ENCODE assay signal across 19 cellular contexts in the genomic region with DNA sequence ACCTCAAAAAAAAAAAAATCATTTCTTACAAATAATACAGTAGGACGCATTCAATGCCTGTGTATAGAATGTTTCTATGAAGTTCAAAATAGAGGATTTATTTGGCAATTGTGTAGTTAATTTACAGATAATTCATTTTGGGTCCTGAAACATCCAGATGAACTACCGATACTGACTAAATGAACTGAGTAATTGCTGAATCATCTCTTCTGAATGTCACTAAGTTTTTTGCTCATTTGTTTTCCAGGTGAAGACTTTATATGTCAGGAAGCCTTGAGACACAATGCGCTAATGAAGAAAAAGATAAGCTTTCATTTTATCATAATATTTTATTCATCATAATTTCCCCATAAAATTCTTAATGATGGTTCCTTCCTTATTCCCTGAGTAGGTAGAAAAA. TPM values are rescaled to one million over a fixed set of nuclear protein-coding genes. Genes with fewer than 3 reads are reported as not detected.
DNase-seq lines count a peak whose midpoint lies in the region; ATAC-seq, FAIRE-seq and TF ChIP-seq lines count a peak whose summit lies in the region.
"Had no signal": no experiment of that assay in that cellular context is flagged by ENCODE, and none has a peak within 500 bp of the region (broad histone marks: within the 10 kb centered on the region; RNA-seq: fewer than 3 reads in every experiment).

No MANE protein-coding gene starts in this region.

- H3F3A ChIP-seq in SK-N-SH (replicated peaks; ENCODE audit: insufficient read depth): peaks cover 20% of the 10 kb centered on the region

- ATAC-seq in SK-N-SH treated with all-trans-retinoic acid at 6 μM for 48 hours (no peak), K562 (no peak), HG02642 (IDR thresholded peaks at IDR 0.05; ENCODE audit: poor library complexity, unreplicated experiment) (no peak)

- H3K27ac ChIP-seq in SK-N-SH (ENCODE audit: low read depth in 2 of 2, low read length in 1 of 2) (no peak overlapping the region), HL-60 (replicated peaks) (peak overlapping the region; percentile 36; the same call in 1 of the 2 replicates), K562 (ENCODE audit: extremely low read depth, low read depth, low read length) (no peak overlapping the region), SJCRH30 (no peak overlapping the region)
- H3K27ac ChIP-seq: 22Rv1 had no signal

- no peak overlapping the region for H2AFZ ChIP-seq in SK-N-SH (ENCODE audit: low read depth)
- no peak overlapping the region for H2AFZ ChIP-seq in K562 (ENCODE audit: low read depth, low read length)

- no peak for FAIRE-seq in K562 (lab: Jason Lieb, UNC)
- FAIRE-seq: G401.6, GM12892, H1 had no signal

- H3K4me1 ChIP-seq in SK-N-SH (ENCODE audit: control insufficient read depth in 1 of 2, insufficient read depth in 2 of 2, low read depth in 1 of 2, low read length in 1 of 2): peaks cover 0 to 29% of the 10 kb centered on the region in 2 experiments; a peak in 2 of 4 replicates
- H3K4me1 ChIP-seq in K562 (replicated peaks in 1 of 2; ENCODE audit: control insufficient read depth in 2 of 2, insufficient read depth in 2 of 2, low read length in 2 of 2): no peaks in the 10 kb centered on the region; a peak in 4 of 5 replicates
- peaks cover 3% of the 10 kb centered on the region; the same call in 1 of the 2 replicates for H3K4me1 ChIP-seq in SJCRH30

- H3K9ac ChIP-seq in SK-N-SH: no peak overlapping the region
- H3K9ac ChIP-seq in K562 (ENCODE audit: insufficient read depth in 1 of 2, low read depth in 2 of 2, low read length in 2 of 2): no peak overlapping the region
- H3K9ac ChIP-seq: BLaER1 treated with 17β-estradiol and CSF1 and Interleukin-3, amounts not matched to agents 10 nM and 100 nM had no signal

- H3K9me1 ChIP-seq in K562 (ENCODE audit: control insufficient read depth, insufficient read depth, low read length): no peaks in the 10 kb centered on the region

- no peak overlapping the region for H3K4me3 ChIP-seq in SK-N-SH (ENCODE audit: low read depth in 2 of 2, low read length in 1 of 2)
- H3K4me3 ChIP-seq in HL-60 (replicated peaks; ENCODE audit: insufficient read depth, low read length): no peak overlapping the region
- H3K4me3 ChIP-seq in K562: no peak overlapping the region
- H3K4me3 ChIP-seq in SJCRH30: no peak overlapping the region
- H3K4me3 ChIP-seq: BLaER1 treated with 17β-estradiol and CSF1 and Interleukin-3, amounts not matched to agents 10 nM and 100 nM had no signal

- no peak for TF ChIP-seq POLR2A in K562 (conservative IDR thresholded peaks at IDR 0.05)

- no peak for DNase-seq in SK-N-SH
- no peak for DNase-seq in HL-60 (ENCODE audit: low read depth in 1 of 2, low spot score in 1 of 2)
- DNase-seq in K562 (ENCODE audit: extremely low read depth in 1 of 4, low spot score in 3 of 4): no peak
- peak; percentile 32 for DNase-seq in kidney tubule cell (ENCODE audit: low spot score)
- no peak for DNase-seq in SJCRH30
- DNase-seq in COLO668 (lab: John Stamatoyannopoulos, UW; ENCODE audit: unreplicated experiment): no peak
- DNase-seq: ACHN; Calu3; CD4-positive, CD25-positive, alpha-beta regulatory T cell; DMS79; HCEC 1CT; HFFc6 had no signal

- POLR2A ChIA-PET in SK-N-SH (lab: Yijun Ruan, JAX): no interaction called here
- POLR2A ChIA-PET in K562 (lab: Yijun Ruan, JAX): interaction anchor here (0.6 kb wide), 1 partner anchor 92 kb away, joined by 3 read pairs; no protein-coding TSS in a partner anchor

- no peaks in the 10 kb centered on the region for H3K9me2 ChIP-seq in SK-N-SH

- H3K9me3 ChIP-seq in SK-N-SH: no peaks in the 10 kb centered on the region
- H3K9me3 ChIP-seq in K562 (replicated peaks; ENCODE audit: control insufficient read depth, insufficient read depth, low read depth, low read length): no peaks in the 10 kb centered on the region
- 0 out of 2 replicates have a peak, but pooled peaks cover 4% of the 10 kb centered on the region for H3K9me3 ChIP-seq in SJCRH30 (replicated peaks)

- no peaks in the 10 kb centered on the region for H3K27me3 ChIP-seq in SK-N-SH (ENCODE audit: insufficient read depth)
- H3K27me3 ChIP-seq in HL-60 (ENCODE audit: insufficient read depth, poor library complexity, severe bottlenecking): no peaks in the 10 kb centered on the region
- H3K27me3 ChIP-seq in K562 (ENCODE audit: control insufficient read depth in 2 of 2, insufficient read depth in 2 of 2, low read length in 2 of 2): no peaks in the 10 kb centered on the region
- H3K27me3 ChIP-seq in SJCRH30: no peaks in the 10 kb centered on the region
- H3K27me3 ChIP-seq: BLaER1 treated with 17β-estradiol and CSF1 and Interleukin-3, amounts not matched to agents 10 nM and 100 nM had no signal

- BruUV-seq in K562 (replicated peaks; lab: Mats Ljungman, UMichigan): no TSS peak

- no peak for TF ChIP-seq CTCF in SK-N-SH (IDR thresholded peaks at IDR 0.05)
- TF ChIP-seq CTCF in HL-60 (IDR thresholded peaks at IDR 0.05; ENCODE audit: insufficient read depth, low read length): no peak
- no peak for TF ChIP-seq CTCF in K562 (IDR thresholded peaks at IDR 0.05 in 2 of 3, conservative IDR thresholded peaks at IDR 0.05 in 1 of 3; ENCODE audit: insufficient read depth in 2 of 3, low read depth in 1 of 3, low read length in 3 of 3)

- no peaks in the 10 kb centered on the region for H4K20me1 ChIP-seq in SK-N-SH (ENCODE audit: insufficient read depth)
- H4K20me1 ChIP-seq in K562 (replicated peaks; ENCODE audit: control insufficient read depth, insufficient read depth, low read length): no peaks in the 10 kb centered on the region
- H4K20me1 ChIP-seq: BLaER1 treated with 17β-estradiol and CSF1 and Interleukin-3, amounts not matched to agents 10 nM and 100 nM had no signal

- H3K36me3 ChIP-seq in SK-N-SH (replicated peaks in 1 of 2; ENCODE audit: control insufficient read depth in 1 of 2, insufficient read depth in 2 of 2, low read length in 1 of 2): no peaks in the 10 kb centered on the region
- no peaks in the 10 kb centered on the region for H3K36me3 ChIP-seq in K562 (ENCODE audit: control insufficient read depth, insufficient read depth, low read length)
- H3K36me3 ChIP-seq in SJCRH30: 0 out of 2 replicates have a peak, but pooled peaks cover 4% of the 10 kb centered on the region
- H3K36me3 ChIP-seq: BLaER1 treated with 17β-estradiol and CSF1 and Interleukin-3, amounts not matched to agents 10 nM and 100 nM had no signal

- in situ Hi-C loops in K562 (cut with MboI): no loop called here

- CTCF ChIA-PET in SK-N-SH (lab: Yijun Ruan, JAX) (interaction anchor here (4.6 kb wide), 1 partner anchor 20 kb away, joined by 22 read pairs; no protein-coding TSS in a partner anchor), K562 (lab: Yijun Ruan, JAX; ENCODE audit: low intra/inter-chr PET ratio) (no interaction called here)

- TF ChIP-seq EP300 in SK-N-SH (IDR thresholded peaks at IDR 0.05; ENCODE audit: borderline replicate concordance in 1 of 2, low read depth in 1 of 2, low read length in 1 of 2): no peak
- no peak for TF ChIP-seq EP300 in K562 (IDR thresholded peaks at IDR 0.05; ENCODE audit: low read length)

- TF ChIP-seq RAD21 in SK-N-SH (IDR thresholded peaks at IDR 0.05; ENCODE audit: low read length) (no peak), K562 (CRISPR knock-in tag; conservative IDR thresholded peaks at IDR 0.05 in 1 of 2, IDR thresholded peaks at IDR 0.05 in 1 of 2) (no peak)

- 71% methylated on average over 3 of the region's 3 CpGs for WGBS in SK-N-SH (ENCODE audit: low lambda C conversion rate)
- 76% methylated on average over 3 of the region's 3 CpGs for WGBS in K562 (ENCODE audit: insufficient coverage, low coverage, missing lambda C conversion rate)

- H3K79me2 ChIP-seq in SK-N-SH (ENCODE audit: insufficient read depth) (no peaks in the 10 kb centered on the region), K562 (ENCODE audit: control insufficient read depth, insufficient read depth, low read length) (no peaks in the 10 kb centered on the region)

- H3K4me2 ChIP-seq in SK-N-SH: no peak overlapping the region
- H3K4me2 ChIP-seq in K562 (ENCODE audit: insufficient read depth, low read length): no peak overlapping the region

- intact Hi-C loops in K562 (cut with micrococcal nuclease): loop anchor here (5.0 kb wide), 1 partner anchor 58 kb away; no protein-coding TSS in a partner anchor

TF ChIP-seq in SK-N-SH treated with all-trans-retinoic acid at 6 μM for 48 hours, 23 proteins besides CTCF, POLR2A, EP300 and RAD21:
- TF ChIP-seq ZC3H10 (CRISPR knock-in tag; IDR thresholded peaks at IDR 0.05): no peak
- no peak for TF ChIP-seq ZFP30 (CRISPR knock-in tag; IDR thresholded peaks at IDR 0.05)
- TF ChIP-seq ISL1 (CRISPR knock-in tag; IDR thresholded peaks at IDR 0.05): peak; percentile 46
- TF ChIP-seq ZNF8 (CRISPR knock-in tag; IDR thresholded peaks at IDR 0.05): no peak

TF ChIP-seq in SK-N-SH, 30 proteins besides CTCF, POLR2A, EP300 and RAD21 (continues in another document):
- TF ChIP-seq NFIC (IDR thresholded peaks at IDR 0.05; ENCODE audit: borderline replicate concordance) (no peak), JUND (IDR thresholded peaks at IDR 0.05) (no peak), FOXM1 (IDR thresholded peaks at IDR 0.05; ENCODE audit: low read depth) (no peak)

TF ChIP-seq in K562, 482 proteins besides CTCF, POLR2A, EP300 and RAD21 (continues in another document):
- no peak for TF ChIP-seq XRCC4 (IDR thresholded peaks at IDR 0.05; ENCODE audit: extremely low read depth, insufficient read depth, insufficient read length)
- peak; percentile 54; the same call in 1 of the 2 replicates for TF ChIP-seq MAFK (IDR thresholded peaks at IDR 0.05; ENCODE audit: low read length)

RNA-seq across cellular contexts. Expression of gene PCOLCE2, which starts 39.7 kb away (rescaled TPM):
- polyA plus RNA-seq in SK-N-SH (2012; rRNA removed): 22.2 and 25.4 TPM in 2 replicates
- 26.6 and 26.8 TPM in 2 replicates for polyA plus RNA-seq in SK-N-SH (2012; cell fraction: cytosol; rRNA removed)
- polyA plus RNA-seq in SK-N-SH (2012; cell fraction: nucleus; rRNA removed): 15.3 and 18.2 TPM in 2 replicates
- 4.6 and 8.1 TPM in 2 replicates for total RNA-seq in K562 (2011; cell fraction: chromatin; rRNA removed; ENCODE audit: low replicate concordance)
- 3.2 and 3.3 TPM in 2 replicates for total RNA-seq in K562 (2011; cell fraction: nucleolus; rRNA removed)
- total RNA-seq in K562 (2011; cell fraction: nucleoplasm; rRNA removed): 6.0 and 6.3 TPM in 2 replicates
- total RNA-seq in K562 (2014; rRNA removed): 0.73 and 0.86 TPM in 2 replicates
- 0.65 and 0.83 TPM in 2 replicates for total RNA-seq in K562 (2014; rRNA removed; fragmentation: Illumina TruSeq; extraction: Trizol)
- total RNA-seq in K562 (2015; rRNA removed; fragmentation: Illumina TruSeq; extraction: Trizol): 0.40 and 0.49 TPM in 2 replicates
- total RNA-seq in K562 (2021): 0.49 and 1.0 TPM in 2 replicates
- polyA plus RNA-seq in K562 (2011; rRNA removed): 1.1 and 1.2 TPM in 2 replicates
- polyA plus RNA-seq in K562 (2011; cell fraction: cytosol; rRNA removed): 0.58 and 0.73 TPM in 2 replicates
- polyA plus RNA-seq in K562 (2011; cell fraction: nucleus; rRNA removed): 0.76 and 0.98 TPM in 2 replicates
- 0.18 and 0.29 TPM in 2 replicates for polyA plus RNA-seq in K562 (2012)
- polyA plus RNA-seq in K562 (2014; fragmentation: Illumina TruSeq; extraction: Trizol): 0.64 and 0.72 TPM in 2 replicates
- under 1 TPM; 0.18 to 0.39 TPM for polyA plus RNA-seq in K562 (2014; fragmentation: Nextera tagmentation; extraction: Ambion mirVana)
- 0.59 and 1.2 TPM in 2 replicates for polyA plus RNA-seq in K562 (2014; rRNA removed)
- 0.91 and 1.2 TPM in 2 replicates for polyA minus RNA-seq in K562 (2011; rRNA and poly(A)+ RNA removed)
- polyA minus RNA-seq in K562 (2011; cell fraction: cytosol; rRNA and poly(A)+ RNA removed): not detected in 2 replicates
- polyA minus RNA-seq in K562 (2011; cell fraction: nucleus; rRNA and poly(A)+ RNA removed): 0.33 and 1.3 TPM in 2 replicates
- total RNA-seq in SJCRH30 (2014; rRNA removed; shearing (Covaris generic)): 12.3 and 16.7 TPM in 2 replicates
- total RNA-seq: CD4-positive, CD25-positive, alpha-beta regulatory T cell had no signal
- polyA plus RNA-seq: CD4-positive, CD25-positive, alpha-beta regulatory T cell had no signal
